9 cellular contexts compared by ENCODE assay signal in genomic region chr12:116244001-116244400, GRCh38. TPM values are rescaled to one million over a fixed set of nuclear protein-coding genes. Genes with fewer than 3 reads are reported as not detected.
DNase-seq lines count a peak whose midpoint lies in the region; ATAC-seq and TF ChIP-seq lines count a peak whose summit lies in the region.
"Had no signal": no experiment of that assay in that cellular context is flagged by ENCODE, and none has a peak within 500 bp of the region (broad histone marks: within the 10 kb centered on the region; RNA-seq: fewer than 3 reads in every experiment).

No MANE protein-coding gene starts in this region.

- no peak overlapping the region for H3K27ac ChIP-seq in AG04450 (ENCODE audit: low read depth, low read length)
- H3K27ac ChIP-seq: thoracic aorta had no signal

- H3K4me3 ChIP-seq in AG04450 (ENCODE audit: low read depth, low read length) = no peak overlapping the region
- H3K4me3 ChIP-seq: thoracic aorta had no signal

- H3K9me3 ChIP-seq in AG04450 (ENCODE audit: control insufficient read depth, insufficient read depth, low read length) = no peaks in the 10 kb centered on the region
- H3K9me3 ChIP-seq: thoracic aorta had no signal

- DNase-seq in AG04450 (ENCODE audit: low read depth, low spot score) (peak; percentile 63), DMS79 (lab: John Stamatoyannopoulos, UW) (peak; percentile 34), amniotic epithelial cell (ENCODE audit: low read depth) (peak; percentile 34), mucosa of gallbladder (ENCODE audit: low spot score) (peak; percentile 29), ecto neural progenitor cell (ENCODE audit: low spot score) (no peak), NCI-H1694 treated with DMSO at 0.1 percent for 48 hours (lab: John Stamatoyannopoulos, UW) (no peak), OCI-M1 (lab: John Stamatoyannopoulos, UW) (no peak)

- CTCF ChIA-PET in AG04450 (lab: Charles Lee) = no interaction called here

- POLR2A ChIA-PET in AG04450 (lab: Yijun Ruan, JAX) = no interaction called here

- H3K27me3 ChIP-seq in AG04450 (ENCODE audit: control insufficient read depth, insufficient read depth, low read length) = no peaks in the 10 kb centered on the region

- no peak for TF ChIP-seq CTCF in AG04450 (IDR thresholded peaks at IDR 0.05; ENCODE audit: low read depth, low read length)

- ATAC-seq in HG03095 (IDR thresholded peaks at IDR 0.05; ENCODE audit: unreplicated experiment) = no peak

RNA-seq across cellular contexts. Expression of gene MED13L, which starts 33.5 kb away (rescaled TPM):
- polyA plus RNA-seq in AG04450 (2011; rRNA removed) = 45.0 and 56.2 TPM in 2 replicates
- 166 and 264 TPM in 2 replicates for polyA minus RNA-seq in AG04450 (2011; rRNA and poly(A)+ RNA removed)
- 117 TPM for total RNA-seq in mucosa of gallbladder

Comparison
In these comparisons a context has a peak if more than half of its experiments do, and no peak if none do; other contexts are left out.
1. DNase-seq: peak in AG04450 (single experiment), DMS79 (single experiment), amniotic epithelial cell (single experiment) and mucosa of gallbladder (single experiment); none in ecto neural progenitor cell (single experiment), NCI-H1694 treated with DMSO at 0.1 percent for 48 hours (single experiment) and OCI-M1 (single experiment).